In the genomic region with DNA sequence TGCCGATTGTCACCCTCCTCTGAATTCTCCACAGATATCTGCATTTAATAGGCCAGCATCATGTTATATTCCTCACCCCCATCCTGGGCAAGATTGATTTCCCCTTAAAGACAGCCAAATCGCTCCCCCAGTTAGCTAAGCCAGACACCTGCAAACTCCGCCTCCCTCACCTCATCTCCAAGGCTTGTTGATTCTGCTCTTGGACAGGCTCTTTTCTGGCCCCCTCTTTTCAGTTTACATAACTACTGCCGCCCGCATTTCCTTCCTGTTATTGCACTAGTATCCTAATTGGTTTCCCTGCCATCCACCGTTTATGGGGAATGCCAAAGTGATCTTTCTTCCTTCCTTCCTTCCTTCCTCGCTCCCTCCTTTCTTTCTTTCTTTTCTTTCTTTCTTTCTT, we compare ENCODE assay signal across 19 cellular contexts.
DNase-seq lines count a peak whose midpoint lies in the region; ATAC-seq, FAIRE-seq and TF ChIP-seq lines count a peak whose summit lies in the region.
"Had no signal": no experiment of that assay in that cellular context is flagged by ENCODE, and none has a peak within 500 bp of the region (broad histone marks: within the 10 kb centered on the region; RNA-seq: fewer than 3 reads in every experiment).

No MANE protein-coding gene starts in this region.

- CTCF ChIA-PET in GM12878 (lab: Yijun Ruan, JAX): interaction anchor here (0.6 to 1.6 kb wide), 4 partner anchors 12 to 169 kb away, joined by 3 to 4 read pairs (median 4); no protein-coding TSS in a partner anchor

- RAD21 ChIA-PET in GM12878 (lab: Charles Lee; ENCODE audit: unreplicated experiment): interaction anchor here (1.2 to 3.4 kb wide), 3 partner anchors 14 to 77 kb away, joined by 3 to 25 read pairs (median 4); no protein-coding TSS in a partner anchor

- H3K4me3 ChIP-seq in GM12878 (no peak overlapping the region), BE2C (ENCODE audit: low read depth, low read length) (no peak overlapping the region), kidney (ENCODE audit: low read length in 2 of 2) (no peak overlapping the region)
- H3K4me3 ChIP-seq: BLaER1 treated with 17β-estradiol and CSF1 and Interleukin-3, amounts not matched to agents 10 nM and 100 nM had no signal

- no peak for TF ChIP-seq RAD21 in GM12878 (IDR thresholded peaks at IDR 0.05; ENCODE audit: insufficient read depth, low read depth, low read length)

- intact Hi-C loops in GM12878 (cut with micrococcal nuclease; ENCODE audit: unreplicated experiment): loop anchor here (5.0 to 10.0 kb wide), 2 partner anchors 310 to 683 kb away; no protein-coding TSS in a partner anchor
- intact Hi-C loops in kidney (cut with DNase I): no loop called here

- no peak overlapping the region for H3K9ac ChIP-seq in GM12878 (ENCODE audit: control insufficient read depth, insufficient read depth, low read length)
- H3K9ac ChIP-seq in kidney (ENCODE audit: low read length in 2 of 2): no peak overlapping the region
- H3K9ac ChIP-seq: BLaER1 treated with 17β-estradiol and CSF1 and Interleukin-3, amounts not matched to agents 10 nM and 100 nM had no signal

- SMC1A ChIA-PET in GM12878 (lab: Charles Lee; ENCODE audit: uncharacterized antibody, unreplicated experiment): interaction anchor here (0.7 to 1.3 kb wide), 3 partner anchors 12 to 168 kb away, joined by 4 to 6 read pairs (median 5); no protein-coding TSS in a partner anchor

- H3K27me3 Mint-ChIP-seq in stimulated activated naive CD8-positive, alpha-beta T cell treated with anti-CD3 and anti-CD28 coated beads, Interleukin-15, amount 100 ng/mL, for 72 hours: no peaks in the 10 kb centered on the region
- peaks cover 0 to 6% (median 3%) of the 10 kb centered on the region in 3 donors for H3K27me3 Mint-ChIP-seq in immature natural killer cell (ENCODE audit: low read depth in 3 of 3)
- no peaks in the 10 kb centered on the region for H3K27me3 Mint-ChIP-seq in effector memory CD8-positive, alpha-beta T cell

- H3K4me1 Mint-ChIP-seq in stimulated activated naive CD8-positive, alpha-beta T cell treated with anti-CD3 and anti-CD28 coated beads, Interleukin-15, amount 100 ng/mL, for 72 hours: peaks cover 29% of the 10 kb centered on the region
- H3K4me1 Mint-ChIP-seq in immature natural killer cell: peaks cover 36 to 40% of the 10 kb centered on the region in 2 donors
- peaks cover 0 to 6% of the 10 kb centered on the region in 2 donors for H3K4me1 Mint-ChIP-seq in effector memory CD8-positive, alpha-beta T cell (ENCODE audit: low read depth in 2 of 2)

- H3K27ac ChIP-seq in GM12878 (ENCODE audit: control insufficient read depth, insufficient read depth): no peak overlapping the region
- no peak overlapping the region for H3K27ac ChIP-seq in kidney (ENCODE audit: low read depth in 2 of 2, low read length in 2 of 2)
- H3K27ac ChIP-seq: BLaER1 treated with 17β-estradiol and CSF1 and Interleukin-3, amounts not matched to agents 10 nM and 100 nM; HL-60 had no signal

- no peak for DNase-seq in stimulated activated naive CD8-positive, alpha-beta T cell treated with anti-CD3 and anti-CD28 coated beads, Interleukin-15, amount 100 ng/mL, for 72 hours
- DNase-seq in stimulated activated naive CD8-positive, alpha-beta T cell treated with anti-CD3 and anti-CD28 coated beads, Interleukin-15, Interleukin-2, amounts not matched to agents 100 U/mL and 50 U/mL, for 24 hours: no peak
- DNase-seq in GM12878 (ENCODE audit: low read depth, low spot score): no peak
- no peak for DNase-seq in immature natural killer cell
- DNase-seq in NCI-H2081 treated with DMSO at 0.1 percent for 48 hours (lab: John Stamatoyannopoulos, UW): no peak
- DNase-seq in BE2C: no peak
- DNase-seq in effector memory CD8-positive, alpha-beta T cell: no peak
- DNase-seq in kidney: no peak
- DNase-seq: 8988T; Calu3; CD8-positive, alpha-beta T cell; DMS79 treated with DMSO at 0.1 percent for 48 hours; GF-D8; GOT3; H7; HFFc6 had no signal

- H3K36me3 Mint-ChIP-seq in immature natural killer cell: no peaks in the 10 kb centered on the region
- no peaks in the 10 kb centered on the region for H3K36me3 Mint-ChIP-seq in effector memory CD8-positive, alpha-beta T cell (ENCODE audit: insufficient read depth)
- H3K36me3 Mint-ChIP-seq: CD8-positive, alpha-beta T cell had no signal

- POLR2A ChIA-PET in GM12878 (lab: Charles Lee): no interaction called here

- no peak for TF ChIP-seq EP300 in GM12878 (IDR thresholded peaks at IDR 0.05; ENCODE audit: borderline replicate concordance in 1 of 2, control insufficient read depth in 1 of 2, low read depth in 2 of 2, low read length in 2 of 2)

- no peak for FAIRE-seq in GM12878 (lab: Jason Lieb, UNC)
- FAIRE-seq in kidney (lab: Jason Lieb, UNC): no peak

- H3K4me3 Mint-ChIP-seq in stimulated activated naive CD8-positive, alpha-beta T cell treated with anti-CD3 and anti-CD28 coated beads, Interleukin-15, amount 100 ng/mL, for 72 hours: peak overlapping the region; percentile 27 to 50
- peak overlapping the region; percentile 15 to 57 (median 34) for H3K4me3 Mint-ChIP-seq in immature natural killer cell
- no peak overlapping the region for H3K4me3 Mint-ChIP-seq in effector memory CD8-positive, alpha-beta T cell
- H3K4me3 Mint-ChIP-seq: CD8-positive, alpha-beta T cell; HFFc6 had no signal

- no peak for ATAC-seq in stimulated activated naive CD8-positive, alpha-beta T cell treated with anti-CD3 and anti-CD28 coated beads, Interleukin-15, amount 100 ng/mL, for 72 hours
- no peak for ATAC-seq in stimulated activated naive CD8-positive, alpha-beta T cell treated with anti-CD3 and anti-CD28 coated beads, Interleukin-15, Interleukin-2, amounts not matched to agents 100 U/mL and 50 U/mL, for 24 hours
- ATAC-seq in GM12878: no peak
- no peak for ATAC-seq in effector memory CD8-positive, alpha-beta T cell (replicated peaks)
- ATAC-seq: CD8-positive, alpha-beta T cell; HCT116 had no signal

- no peaks in the 10 kb centered on the region for H3K79me2 ChIP-seq in GM12878 (ENCODE audit: control insufficient read depth, insufficient read depth, low read length)

- no TSS peak for BruUV-seq in GM12878 (replicated peaks; lab: Mats Ljungman, UMichigan)

- H3K4me2 ChIP-seq in GM12878 (ENCODE audit: control insufficient read depth, insufficient read depth): peak overlapping the region; percentile 35; the same call in 1 of the 2 replicates
- H3K4me2 ChIP-seq: BLaER1 treated with 17β-estradiol and CSF1 and Interleukin-3, amounts not matched to agents 10 nM and 100 nM had no signal

- in situ Hi-C loops in GM12878 (cut with MboI): no loop called here

- H2AFZ ChIP-seq in GM12878 (ENCODE audit: control insufficient read depth, low read depth, low read length): no peak overlapping the region

- H3K9me3 ChIP-seq in GM12878 (replicated peaks; ENCODE audit: control insufficient read depth, insufficient read depth, low read length): no peaks in the 10 kb centered on the region
- no peaks in the 10 kb centered on the region for H3K9me3 ChIP-seq in BE2C
- no peaks in the 10 kb centered on the region for H3K9me3 ChIP-seq in kidney (ENCODE audit: control insufficient read depth in 1 of 2, low read length in 2 of 2)
- H3K9me3 ChIP-seq: BLaER1 treated with 17β-estradiol and CSF1 and Interleukin-3, amounts not matched to agents 10 nM and 100 nM had no signal

- TF ChIP-seq POLR2A in GM12878 (IDR thresholded peaks at IDR 0.05; ENCODE audit: low read depth, low read length): no peak

- H3K27me3 ChIP-seq in GM12878 (replicated peaks in 1 of 2; ENCODE audit: control insufficient read depth in 2 of 2, insufficient read depth in 2 of 2, low read length in 1 of 2) (no peaks in the 10 kb centered on the region), BE2C (no peaks in the 10 kb centered on the region)
- H3K27me3 ChIP-seq: BLaER1 treated with 17β-estradiol and CSF1 and Interleukin-3, amounts not matched to agents 10 nM and 100 nM had no signal

- TF ChIP-seq CTCF in GM12878 (IDR thresholded peaks at IDR 0.05 in 2 of 3, conservative IDR thresholded peaks at IDR 0.05 in 1 of 3; ENCODE audit: control insufficient read depth in 2 of 3, extremely low read depth in 1 of 3, insufficient read depth in 1 of 3, low read depth in 3 of 3, low read length in 3 of 3): no peak
- TF ChIP-seq CTCF in BE2C (IDR thresholded peaks at IDR 0.05; ENCODE audit: low read depth, low read length): no peak
- TF ChIP-seq CTCF in kidney (IDR thresholded peaks at IDR 0.05; ENCODE audit: borderline replicate concordance, extremely low read depth, insufficient read depth): no peak

- no peaks in the 10 kb centered on the region for H3K9me3 Mint-ChIP-seq in stimulated activated naive CD8-positive, alpha-beta T cell treated with anti-CD3 and anti-CD28 coated beads, Interleukin-15, amount 100 ng/mL, for 72 hours
- peaks cover 0 to 2% (median 0%) of the 10 kb centered on the region in 6 donors for H3K9me3 Mint-ChIP-seq in immature natural killer cell
- H3K9me3 Mint-ChIP-seq in effector memory CD8-positive, alpha-beta T cell: no peaks in the 10 kb centered on the region
- H3K9me3 Mint-ChIP-seq: CD8-positive, alpha-beta T cell; HFFc6 had no signal

- H3K4me1 ChIP-seq in GM12878 (ENCODE audit: control insufficient read depth, insufficient read depth, low read length) (peaks cover 31% of the 10 kb centered on the region), BE2C (peaks cover 13% of the 10 kb centered on the region), kidney (ENCODE audit: control insufficient read depth in 1 of 2, insufficient read depth in 1 of 2, low read depth in 1 of 2, low read length in 2 of 2) (no peaks in the 10 kb centered on the region)

- H3K36me3 ChIP-seq in GM12878 (ENCODE audit: control insufficient read depth in 2 of 2, insufficient read depth in 2 of 2, low read length in 1 of 2): no peaks in the 10 kb centered on the region
- no peaks in the 10 kb centered on the region for H3K36me3 ChIP-seq in BE2C
- H3K36me3 ChIP-seq in kidney (ENCODE audit: control insufficient read depth in 1 of 2, insufficient read depth in 2 of 2, low read length in 2 of 2): no peaks in the 10 kb centered on the region
- H3K36me3 ChIP-seq: BLaER1 treated with 17β-estradiol and CSF1 and Interleukin-3, amounts not matched to agents 10 nM and 100 nM had no signal

- 60% methylated on average over 7 of the region's 7 CpGs for WGBS in GM12878 (ENCODE audit: insufficient coverage, insufficient replicate concordance, low lambda C conversion rate, missing lambda C conversion rate)

- H3K27ac Mint-ChIP-seq in stimulated activated naive CD8-positive, alpha-beta T cell treated with anti-CD3 and anti-CD28 coated beads, Interleukin-15, amount 100 ng/mL, for 72 hours: peak overlapping the region; percentile 52 to 71
- H3K27ac Mint-ChIP-seq in immature natural killer cell: peak overlapping the region in 1 of 6 donors; percentile 42
- no peak overlapping the region for H3K27ac Mint-ChIP-seq in effector memory CD8-positive, alpha-beta T cell
- H3K27ac Mint-ChIP-seq: CD8-positive, alpha-beta T cell; HFFc6 had no signal

- no peaks in the 10 kb centered on the region for H4K20me1 ChIP-seq in GM12878 (ENCODE audit: control insufficient read depth, insufficient read depth)
- H4K20me1 ChIP-seq: BLaER1 treated with 17β-estradiol and CSF1 and Interleukin-3, amounts not matched to agents 10 nM and 100 nM had no signal

TF ChIP-seq in GM12878, 131 proteins besides CTCF, POLR2A, EP300 and RAD21 (continues in another document):
- no peak for TF ChIP-seq MEF2B (IDR thresholded peaks at IDR 0.05; ENCODE audit: partially characterized antibody, poor library complexity, severe bottlenecking)
- TF ChIP-seq ZSCAN29 (IDR thresholded peaks at IDR 0.05): no peak
- no peak for TF ChIP-seq CBFB (IDR thresholded peaks at IDR 0.05; ENCODE audit: low read depth)

Comparison
In these comparisons a context has a peak if more than half of its experiments do, and no peak if none do; other contexts are left out.
1. H3K27ac Mint-ChIP-seq: peak in stimulated activated naive CD8-positive, alpha-beta T cell treated with anti-CD3 and anti-CD28 coated beads, Interleukin-15, amount 100 ng/mL, for 72 hours (2 of 2); none in effector memory CD8-positive, alpha-beta T cell (0 of 2).
2. H3K4me3 Mint-ChIP-seq: peak in stimulated activated naive CD8-positive, alpha-beta T cell treated with anti-CD3 and anti-CD28 coated beads, Interleukin-15, amount 100 ng/mL, for 72 hours (2 of 2) and immature natural killer cell (5 of 5); none in effector memory CD8-positive, alpha-beta T cell (0 of 2).